ENCODE assay signal across 10 cellular contexts in the genomic region with DNA sequence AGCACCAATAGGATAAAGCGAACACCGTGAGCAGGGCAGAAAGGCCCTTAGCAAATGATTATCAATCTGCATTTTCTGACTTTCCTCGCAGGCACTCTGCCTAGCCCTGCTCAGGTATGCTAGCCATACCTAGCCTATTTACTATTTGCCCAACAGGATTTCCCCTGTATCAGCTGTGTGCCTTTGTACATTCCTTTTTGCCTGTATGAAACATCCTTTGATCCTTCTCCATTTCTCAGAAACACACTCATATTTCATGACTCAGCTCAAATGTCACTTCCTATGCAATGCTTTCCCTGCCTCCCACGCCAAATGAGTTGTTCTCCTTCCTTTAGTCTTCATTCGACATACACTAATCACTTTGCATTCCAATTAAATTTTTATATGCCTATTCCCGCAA. TPM values are rescaled to one million over a fixed set of nuclear protein-coding genes. Genes with fewer than 3 reads are reported as not detected.
DNase-seq lines count a peak whose midpoint lies in the region; ATAC-seq and TF ChIP-seq lines count a peak whose summit lies in the region.
"Had no signal": no experiment of that assay in that cellular context is flagged by ENCODE, and none has a peak within 500 bp of the region (broad histone marks: within the 10 kb centered on the region; RNA-seq: fewer than 3 reads in every experiment).

No MANE protein-coding gene starts in this region.

- BruUV-seq in HCT116 (replicated peaks; lab: Mats Ljungman, UMichigan) = no TSS peak

- H3K27ac ChIP-seq in HCT116 (ENCODE audit: low read depth, low read length) (peak overlapping the region; percentile 100), smooth muscle cell (ENCODE audit: low read depth) (peak overlapping the region; percentile 83)

- H3K79me2 ChIP-seq in HCT116 (ENCODE audit: insufficient read depth, low read length) (peaks cover 32% of the 10 kb centered on the region), smooth muscle cell (ENCODE audit: low read depth) (no peaks in the 10 kb centered on the region)

- intact Hi-C loops in HCT116 (cut with micrococcal nuclease) = loop anchor here (1.0 to 10.0 kb wide), 5 partner anchors 13 to 477 kb away; no protein-coding TSS in a partner anchor

- H3K9me3 ChIP-seq in HCT116 (ENCODE audit: control insufficient read depth in 1 of 2, insufficient read depth in 1 of 2, low read depth in 1 of 2, low read length in 2 of 2) (no peaks in the 10 kb centered on the region), smooth muscle cell (replicated peaks; ENCODE audit: low read depth) (no peaks in the 10 kb centered on the region)

- H3K4me1 ChIP-seq in HCT116 (ENCODE audit: control insufficient read depth in 1 of 2, insufficient read depth in 2 of 2, low read length in 2 of 2) (peaks cover 68 to 97% of the 10 kb centered on the region in 2 experiments), smooth muscle cell (ENCODE audit: low read depth) (peaks cover 7% of the 10 kb centered on the region)

- CTCF ChIA-PET in HCT116 (lab: Charles Lee) = no interaction called here
- CTCF ChIA-PET in HEK293T (lab: Yijun Ruan, JAX) = interaction anchor here (0.9 kb wide), 1 partner anchor 20 kb away, joined by 3 read pairs; no protein-coding TSS in a partner anchor

- H3K36me3 ChIP-seq in HCT116 (ENCODE audit: control insufficient read depth in 1 of 2, insufficient read depth in 2 of 2, low read length in 2 of 2) = no peaks in the 10 kb centered on the region
- no peaks in the 10 kb centered on the region for H3K36me3 ChIP-seq in smooth muscle cell (ENCODE audit: low read depth)

- H3K9ac ChIP-seq in HCT116 (ENCODE audit: low read length) (peak overlapping the region; percentile 68), smooth muscle cell (ENCODE audit: low read depth) (peak overlapping the region; percentile 25)

- TF ChIP-seq RAD21 in HCT116 (IDR thresholded peaks at IDR 0.05; ENCODE audit: low read depth) = no peak

- 38% methylated on average over 6 of the region's 6 CpGs for WGBS in smooth muscle cell (ENCODE audit: low lambda C conversion rate)

- no peak overlapping the region for H2AFZ ChIP-seq in HCT116 (ENCODE audit: low read depth, low read length, poor library complexity, severe bottlenecking)
- H2AFZ ChIP-seq in smooth muscle cell (ENCODE audit: low read depth) = no peak overlapping the region

- DNase-seq in HCT116 (ENCODE audit: low read depth, low spot score) (peak; percentile 98), fibroblast of mammary gland (ENCODE audit: low read depth) (peak; percentile 92), smooth muscle cell (lab: John Stamatoyannopoulos, UW; ENCODE audit: unreplicated experiment) (no peak), HEK293T (ENCODE audit: extremely low spot score) (no peak)
- DNase-seq in activated CD8-positive, alpha-beta memory T cell treated with anti-CD3 and anti-CD28 coated beads, Interleukin-2, amount 50 U/mL, for 4 hours = no peak
- DNase-seq: cerebellar nuclear complex; NCI-H446 treated with DMSO at 0.1 percent for 48 hours; stimulated activated naive CD8-positive, alpha-beta T cell treated with anti-CD3 and anti-CD28 coated beads, Interleukin-15, Interleukin-2, amounts not matched to agents 100 U/mL and 50 U/mL, for 24 hours had no signal

- H4K20me1 ChIP-seq in HCT116 (ENCODE audit: insufficient read depth) (no peaks in the 10 kb centered on the region), smooth muscle cell (ENCODE audit: low read depth) (no peaks in the 10 kb centered on the region)

- no peaks in the 10 kb centered on the region for H3K9me2 ChIP-seq in HCT116 (ENCODE audit: insufficient read depth)

- RAD21 ChIA-PET in HCT116 (lab: Charles Lee; ENCODE audit: low non-redundant PET in 1 of 2, low total read pairs in 2 of 2, uncharacterized antibody in 2 of 2, unreplicated experiment in 2 of 2) = interaction anchor here (0.6 to 1.2 kb wide), 3 partner anchors 13 to 256 kb away, joined by 3 to 4 read pairs (median 4); no protein-coding TSS in a partner anchor

- H3K27me3 ChIP-seq in HCT116 (ENCODE audit: insufficient read depth, low read length) (no peaks in the 10 kb centered on the region), smooth muscle cell (ENCODE audit: low read depth) (no peaks in the 10 kb centered on the region)

- TF ChIP-seq CTCF in HCT116 (IDR thresholded peaks at IDR 0.05 in 2 of 3, conservative IDR thresholded peaks at IDR 0.05 in 1 of 3; ENCODE audit: borderline replicate concordance in 1 of 3, insufficient read depth in 1 of 3, low read depth in 2 of 3, low read length in 2 of 3) (no peak), fibroblast of mammary gland (conservative IDR thresholded peaks at IDR 0.05; ENCODE audit: control insufficient read depth, insufficient read depth, low read depth, low read length) (no peak), smooth muscle cell (IDR thresholded peaks at IDR 0.05; ENCODE audit: borderline replicate concordance, insufficient read depth, poor library complexity, severe bottlenecking) (no peak)

- ATAC-seq in HCT116 (peak; percentile 82), SK-N-SH treated with all-trans-retinoic acid at 6 μM for 48 hours (peak; percentile 84), HG03565 (IDR thresholded peaks at IDR 0.05; ENCODE audit: unreplicated experiment) (no peak)
- ATAC-seq: stimulated activated naive CD8-positive, alpha-beta T cell treated with anti-CD3 and anti-CD28 coated beads, Interleukin-15, Interleukin-2, amounts not matched to agents 100 U/mL and 50 U/mL, for 24 hours had no signal

- H3K4me3 ChIP-seq in HCT116 (replicated peaks in 1 of 2; ENCODE audit: low read depth in 1 of 2, low read length in 2 of 2) (no peak overlapping the region), fibroblast of mammary gland (ENCODE audit: control insufficient read depth, low read depth, low read length) (no peak overlapping the region), smooth muscle cell (no peak overlapping the region)

- POLR2A ChIA-PET in HCT116 (lab: Charles Lee) (interaction anchor here (0.6 to 8.6 kb wide), 19 partner anchors 11 to 1680 kb away, joined by 3 to 146 read pairs (median 5); no protein-coding TSS in a partner anchor), HEK293T (lab: Yijun Ruan, JAX) (no interaction called here)

- no peak for TF ChIP-seq POLR2A in HCT116 (IDR thresholded peaks at IDR 0.05; ENCODE audit: borderline replicate concordance, extremely low read depth, insufficient read depth, insufficient read length)

- H3K4me2 ChIP-seq in HCT116 (ENCODE audit: low read length) (peak overlapping the region; percentile 61), smooth muscle cell (peak overlapping the region; percentile 74)

- peaks cover 11% of the 10 kb centered on the region for H3F3A ChIP-seq in smooth muscle cell (ENCODE audit: low read depth)

TF ChIP-seq in HCT116, 20 proteins besides CTCF, POLR2A, EP300 and RAD21 (continues in another document):
- no peak for TF ChIP-seq EGR1 (IDR thresholded peaks at IDR 0.05; ENCODE audit: low read depth)
- TF ChIP-seq, protein P1, sequence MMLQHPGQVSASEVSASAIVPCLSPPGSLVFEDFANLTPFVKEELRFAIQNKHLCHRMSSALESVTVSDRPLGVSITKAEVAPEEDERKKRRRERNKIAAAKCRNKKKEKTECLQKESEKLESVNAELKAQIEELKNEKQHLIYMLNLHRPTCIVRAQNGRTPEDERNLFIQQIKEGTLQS (IDR thresholded peaks at IDR 0.05) = no peak
- TF ChIP-seq TCF7L2 (IDR thresholded peaks at IDR 0.05; ENCODE audit: borderline replicate concordance, extremely low read depth, insufficient read depth, insufficient read length) = peak; percentile 100
- no peak for TF ChIP-seq SRF (IDR thresholded peaks at IDR 0.05; ENCODE audit: low read depth)

TF ChIP-seq in SK-N-SH treated with all-trans-retinoic acid at 6 μM for 48 hours, 23 proteins besides CTCF, POLR2A, EP300 and RAD21:
- TF ChIP-seq ARNTL (CRISPR knock-in tag; IDR thresholded peaks at IDR 0.05; ENCODE audit: borderline replicate concordance, low read depth) (no peak), ZC3H10 (CRISPR knock-in tag; IDR thresholded peaks at IDR 0.05) (peak; percentile 17; the same call in 1 of the 2 replicates)

TF ChIP-seq in HEK293T, 16 proteins besides CTCF, POLR2A, EP300 and RAD21:
- no peak for TF ChIP-seq SP1 (IDR thresholded peaks at IDR 0.05)
- no peak for TF ChIP-seq HDGF (IDR thresholded peaks at IDR 0.05; ENCODE audit: borderline replicate concordance)
- no peak for TF ChIP-seq FOXA1 (IDR thresholded peaks at IDR 0.05)
- no peak for TF ChIP-seq ELF4 (IDR thresholded peaks at IDR 0.05)
- TF ChIP-seq FOXM1 (IDR thresholded peaks at IDR 0.05; ENCODE audit: borderline replicate concordance) = no peak
- no peak for TF ChIP-seq ARNT (IDR thresholded peaks at IDR 0.05)
- TF ChIP-seq ZNF384 (IDR thresholded peaks at IDR 0.05) = no peak
- TF ChIP-seq CTBP1 (IDR thresholded peaks at IDR 0.05; ENCODE audit: borderline replicate concordance) = no peak
- no peak for TF ChIP-seq TARDBP (IDR thresholded peaks at IDR 0.05)
- no peak for TF ChIP-seq FOXK2 (IDR thresholded peaks at IDR 0.05)
- TF ChIP-seq NFRKB (IDR thresholded peaks at IDR 0.05) = no peak
- no peak for TF ChIP-seq PKNOX1 (IDR thresholded peaks at IDR 0.05)
- no peak for TF ChIP-seq BHLHE40 (IDR thresholded peaks at IDR 0.05; ENCODE audit: borderline replicate concordance)
- TF ChIP-seq LEF1 (IDR thresholded peaks at IDR 0.05; ENCODE audit: borderline replicate concordance) = no peak

RNA-seq across cellular contexts. Expression of gene PCDH7, which starts 37.2 kb away (rescaled TPM):
- total RNA-seq in HCT116 (2021; ENCODE audit: unreplicated experiment) (65.9 TPM), smooth muscle cell (35.5 and 35.7 TPM in 2 replicates)
- polyA plus RNA-seq in HCT116 (2012) = 29.5 and 35.8 TPM in 2 replicates
- polyA plus RNA-seq in smooth muscle cell = 12.3 and 25.5 TPM in 2 replicates

Comparison
In these comparisons a context has a peak if more than half of its experiments do, and no peak if none do; other contexts are left out.
1. DNase-seq: peak in HCT116 (single experiment) and fibroblast of mammary gland (single experiment); none in smooth muscle cell (single experiment), activated CD8-positive, alpha-beta memory T cell treated with anti-CD3 and anti-CD28 coated beads, Interleukin-2, amount 50 U/mL, for 4 hours (single experiment) and HEK293T (single experiment).